ENCODE assay signal across 8 cellular contexts in genomic region chr11:71240865-71241691, GRCh38. TPM values are rescaled to one million over a fixed set of nuclear protein-coding genes. Genes with fewer than 3 reads are reported as not detected.
DNase-seq lines count a peak whose midpoint lies in the region; ATAC-seq and TF ChIP-seq lines count a peak whose summit lies in the region.

No MANE protein-coding gene starts in this region.

- BruUV-seq in Calu3 (replicated peaks; lab: Mats Ljungman, UMichigan), result no TSS peak

- ATAC-seq in naive B cell (ENCODE audit: low read depth in 2 of 2) (peak; percentile 71 to 73), GM21381 (IDR thresholded peaks at IDR 0.05; ENCODE audit: unreplicated experiment) (no peak), HG02970 (IDR thresholded peaks at IDR 0.05; ENCODE audit: low FRiP score, unreplicated experiment) (no peak)

- H3K27me3 Mint-ChIP-seq in Calu3 (ENCODE audit: unreplicated experiment) (no peaks in the 10 kb centered on the region), naive B cell (peaks cover 41 to 86% (median 57%) of the 10 kb centered on the region in 3 donors)

- H3K9me3 Mint-ChIP-seq in Calu3 (ENCODE audit: low read depth, unreplicated experiment) (no peaks in the 10 kb centered on the region), naive B cell (peaks cover 0 to 2% (median 0%) of the 10 kb centered on the region in 7 donors)

- no peak overlapping the region for H3K4me3 ChIP-seq in Karpas-422 (ENCODE audit: low read length)

- intact Hi-C loops in Calu3 (cut with micrococcal nuclease; ENCODE audit: unreplicated experiment), result loop anchor here (10.0 kb wide), 1 partner anchor 106 kb away; no protein-coding TSS in a partner anchor

- no peak overlapping the region for H3K27ac ChIP-seq in Karpas-422 (ENCODE audit: low read length)

- no peak overlapping the region for H2AFZ ChIP-seq in Karpas-422 (ENCODE audit: low read length)

- DNase-seq in Calu3, result peak; percentile 71
- peak; percentile 56 for DNase-seq in Karpas-422
- DNase-seq in dermis blood vessel endothelial cell, result peak; percentile 64
- DNase-seq in naive B cell, result no peak
- DNase-seq in activated T-cell treated with anti-CD3 and anti-CD28 coated beads, Interleukin-2, amount 50 U/mL, for 1 hour, result no peak
- DNase-seq in DMS53 treated with DMSO at 0.1 percent for 48 hours (lab: John Stamatoyannopoulos, UW; ENCODE audit: unreplicated experiment), result no peak

- H3K4me1 ChIP-seq in Karpas-422 (ENCODE audit: low read length), result no peaks in the 10 kb centered on the region; the same call in 1 of the 2 replicates

- no peak overlapping the region for H3K4me2 ChIP-seq in Karpas-422 (ENCODE audit: low read depth, low read length, poor library complexity, severe bottlenecking)

- no peak overlapping the region for H3K9ac ChIP-seq in Karpas-422 (ENCODE audit: low read length)

- H3K9me2 ChIP-seq in Karpas-422 (replicated peaks; ENCODE audit: insufficient read depth, low read length), result no peaks in the 10 kb centered on the region

- H3K4me1 Mint-ChIP-seq in Calu3 (ENCODE audit: low read depth, unreplicated experiment) (peaks cover 32% of the 10 kb centered on the region), naive B cell (peaks cover 8 to 11% (median 9%) of the 10 kb centered on the region in 3 donors)

- peaks cover 21% of the 10 kb centered on the region for H3K36me3 Mint-ChIP-seq in Calu3 (ENCODE audit: insufficient read depth, unreplicated experiment)
- no peaks in the 10 kb centered on the region for H3K36me3 Mint-ChIP-seq in naive B cell

- H3K4me3 Mint-ChIP-seq in Calu3 (ENCODE audit: low read depth, unreplicated experiment) (peak overlapping the region; percentile 55), naive B cell (peak overlapping the region in 6 of 8 donors; percentile 12 to 52 (median 33))

- no peaks in the 10 kb centered on the region for H3K27me3 ChIP-seq in Karpas-422 (ENCODE audit: low read length)

- no peaks in the 10 kb centered on the region for H3K79me2 ChIP-seq in Karpas-422 (ENCODE audit: low read length)

- no peaks in the 10 kb centered on the region for H3K9me3 ChIP-seq in Karpas-422 (ENCODE audit: low read length)

- no peak for TF ChIP-seq CTCF in Calu3 (IDR thresholded peaks at IDR 0.05; ENCODE audit: unreplicated experiment)

- H4K20me1 ChIP-seq in Karpas-422 (ENCODE audit: insufficient read depth, low read depth, low read length), result no peaks in the 10 kb centered on the region

- H3K36me3 ChIP-seq in Karpas-422 (ENCODE audit: insufficient read depth, low read length), result no peaks in the 10 kb centered on the region

- H3K27ac Mint-ChIP-seq in Calu3 (ENCODE audit: unreplicated experiment) (peak overlapping the region; percentile 36), naive B cell (peak overlapping the region in 1 of 6 donors; percentile 39)

- CTCF ChIA-PET in Calu3 (lab: Charles Lee), result interaction anchor here (0.9 to 1.4 kb wide), 5 partner anchors 10 to 88 kb away, joined by 3 to 8 read pairs (median 6); partner anchors contain the start of gene SHANK2

RNA-seq across cellular contexts. Expression of gene SHANK2, which starts 11.3 kb away (rescaled TPM):
- total RNA-seq in Calu3 (2022) (109 and 118 TPM in 2 replicates), dermis blood vessel endothelial cell (0.37 and 0.68 TPM in 2 replicates)
- not detected in 2 replicates for total RNA-seq in Karpas-422 (2014; rRNA removed; shearing (Covaris generic); ENCODE audit: low replicate concordance)
- not detected for polyA plus RNA-seq in naive B cell (ENCODE audit: low read depth in 6 of 6)

Comparison
In these comparisons a context has a peak if more than half of its experiments do, and no peak if none do; other contexts are left out.
1. DNase-seq: peak in Calu3 (single experiment), Karpas-422 (single experiment) and dermis blood vessel endothelial cell (single experiment); none in naive B cell (single experiment), activated T-cell treated with anti-CD3 and anti-CD28 coated beads, Interleukin-2, amount 50 U/mL, for 1 hour (single experiment) and DMS53 treated with DMSO at 0.1 percent for 48 hours (single experiment).
2. ATAC-seq: peak in naive B cell (2 of 2); none in GM21381 (single experiment) and HG02970 (single experiment).
3. RNA of gene SHANK2, which starts 11.3 kb away (total RNA-seq): 109 to 118 TPM in Calu3; 0.37 to 0.68 TPM in dermis blood vessel endothelial cell and not detected in Karpas-422; every median in the first group is over 10 times any median in the second.